15 cellular contexts compared by ENCODE assay signal in genomic region chr10:117162093-117163021, GRCh38. TPM values are rescaled to one million over a fixed set of nuclear protein-coding genes. Genes with fewer than 3 reads are reported as not detected.
A peak's percentile ranks its signal among the peaks of the same experiment; 100 is the strongest.
DNase-seq lines count a peak whose midpoint lies in the region; ATAC-seq and TF ChIP-seq lines count a peak whose summit lies in the region.
"Had no signal": no experiment of that assay in that cellular context is flagged by ENCODE, and none has a peak within 500 bp of the region (broad histone marks: within the 10 kb centered on the region; RNA-seq: fewer than 3 reads in every experiment).

No MANE protein-coding gene starts in this region.

- TF ChIP-seq POLR2A in vagina (IDR thresholded peaks at IDR 0.05), result no peak

- intact Hi-C loops in activated CD4-positive, alpha-beta T cell treated with anti-CD3 and anti-CD28 coated beads, Interleukin-2, amount 10 ng/mL, durations not matched to agents 24 days and 14 days (cut with micrococcal nuclease), result loop anchor here (10.0 kb wide), 1 partner anchor 888 kb away; the partner anchor contains the start of gene GFRA1
- intact Hi-C loops in Panc1 (cut with micrococcal nuclease; ENCODE audit: unreplicated experiment), result loop anchor here (10.0 kb wide), 1 partner anchor 238 kb away; no protein-coding TSS in a partner anchor
- intact Hi-C loops in psoas muscle (cut with DNase I), result no loop called here
- intact Hi-C loops in vagina (cut with DNase I), result no loop called here

- H3K36me3 ChIP-seq in Panc1 (ENCODE audit: control insufficient read depth, insufficient read depth, low read length) (no peaks in the 10 kb centered on the region), iPS DF 6.9 (ENCODE audit: control insufficient read depth, insufficient read depth, low read length) (no peaks in the 10 kb centered on the region), psoas muscle (ENCODE audit: insufficient read depth in 1 of 2, low read depth in 1 of 2) (no peaks in the 10 kb centered on the region), vagina (no peaks in the 10 kb centered on the region)

- H3K9me3 Mint-ChIP-seq in activated CD4-positive, alpha-beta T cell treated with anti-CD3 and anti-CD28 coated beads, Interleukin-2, amount 10 ng/mL, durations not matched to agents 24 days and 14 days, result no peaks in the 10 kb centered on the region

- H3K27ac Mint-ChIP-seq in activated CD4-positive, alpha-beta T cell treated with anti-CD3 and anti-CD28 coated beads, Interleukin-2, amount 10 ng/mL, durations not matched to agents 24 days and 14 days, result peak overlapping the region; percentile 29

- TF ChIP-seq CTCF in Panc1 (IDR thresholded peaks at IDR 0.05), result no peak
- no peak for TF ChIP-seq CTCF in psoas muscle (IDR thresholded peaks at IDR 0.05)
- no peak for TF ChIP-seq CTCF in vagina (IDR thresholded peaks at IDR 0.05)

- ATAC-seq in Panc1 (peak; percentile 61), psoas muscle (no peak)
- ATAC-seq: left ventricle myocardium superior had no signal

- H3K9me3 ChIP-seq in Panc1 (ENCODE audit: control insufficient read depth, insufficient read depth, low read depth, low read length) (no peaks in the 10 kb centered on the region), iPS DF 6.9 (ENCODE audit: control insufficient read depth, insufficient read depth, low read length) (no peaks in the 10 kb centered on the region), psoas muscle (no peaks in the 10 kb centered on the region), vagina (no peaks in the 10 kb centered on the region)

- CTCF ChIA-PET in Panc1 (lab: Charles Lee), result no interaction called here

- in situ Hi-C loops in Panc1 (cut with HindIII; ENCODE audit: low pct_unique_long_range_greater_than_20kb, low sequenced_read_pairs), result no loop called here

- H3K27me3 Mint-ChIP-seq in activated CD4-positive, alpha-beta T cell treated with anti-CD3 and anti-CD28 coated beads, Interleukin-2, amount 10 ng/mL, durations not matched to agents 24 days and 14 days, result peaks cover 81% of the 10 kb centered on the region

- peaks cover 6% of the 10 kb centered on the region for H3K4me1 ChIP-seq in Panc1 (ENCODE audit: control insufficient read depth, insufficient read depth, low read length)
- H3K4me1 ChIP-seq in iPS DF 6.9 (ENCODE audit: control insufficient read depth, insufficient read depth, low read length), result peaks cover 1% of the 10 kb centered on the region; the same call in 1 of the 2 replicates
- peaks cover 5% of the 10 kb centered on the region for H3K4me1 ChIP-seq in psoas muscle
- peaks cover 30% of the 10 kb centered on the region for H3K4me1 ChIP-seq in vagina

- BruUV-seq in Panc1 (replicated peaks; lab: Mats Ljungman, UMichigan), result no TSS peak

- no peak overlapping the region for H3K27ac ChIP-seq in Panc1 (ENCODE audit: low read length)
- no peak overlapping the region for H3K27ac ChIP-seq in iPS DF 6.9 (ENCODE audit: low read length)
- no peak overlapping the region for H3K27ac ChIP-seq in psoas muscle
- no peak overlapping the region for H3K27ac ChIP-seq in vagina

- POLR2A ChIA-PET in Panc1 (lab: Charles Lee), result no interaction called here

- DNase-seq in activated CD4-positive, alpha-beta T cell treated with anti-CD3 and anti-CD28 coated beads, Interleukin-2, amount 10 ng/mL, durations not matched to agents 24 days and 14 days, result no peak
- no peak for DNase-seq in activated CD4-positive, alpha-beta T cell treated with anti-CD3 and anti-CD28 coated beads for 4 hours
- DNase-seq in Panc1 (ENCODE audit: low read depth, low spot score) (no peak), iPS DF 6.9 (ENCODE audit: low read depth, low spot score) (no peak), psoas muscle (no peak), vagina (ENCODE audit: extremely low spot score in 2 of 2) (no peak), HUDEP-2 (lab: John Stamatoyannopoulos, UW; ENCODE audit: unreplicated experiment in 76 of 76) (no peak), activated gamma-delta T cell (lab: John Stamatoyannopoulos, UW) (no peak)
- DNase-seq: activated CD4-positive, CD25-positive, alpha-beta regulatory T cell treated with anti-CD3 and anti-CD28 coated beads, Interleukin-2, amount 50 U/mL, for 72 hours; aorta; left ventricle myocardium superior; NCI-H2029 had no signal

- H3K4me1 Mint-ChIP-seq in activated CD4-positive, alpha-beta T cell treated with anti-CD3 and anti-CD28 coated beads, Interleukin-2, amount 10 ng/mL, durations not matched to agents 24 days and 14 days, result peaks cover 7% of the 10 kb centered on the region

- H3K27me3 ChIP-seq in Panc1 (ENCODE audit: control insufficient read depth, insufficient read depth, low read length), result peaks cover 23% of the 10 kb centered on the region
- peaks cover 80% of the 10 kb centered on the region for H3K27me3 ChIP-seq in iPS DF 6.9 (ENCODE audit: control insufficient read depth, insufficient read depth, low read length)
- peaks cover 7 to 99% (median 45%) of the 10 kb centered on the region in 3 donors for H3K27me3 ChIP-seq in psoas muscle (ENCODE audit: insufficient read depth in 3 of 3, low read length in 2 of 3)
- H3K27me3 ChIP-seq in vagina, result peaks cover 27% of the 10 kb centered on the region

- no peak overlapping the region for H3K4me3 Mint-ChIP-seq in activated CD4-positive, alpha-beta T cell treated with anti-CD3 and anti-CD28 coated beads, Interleukin-2, amount 10 ng/mL, durations not matched to agents 24 days and 14 days

- WGBS in iPS DF 6.9 (ENCODE audit: insufficient coverage, insufficient read length), result no CpG with 5 or more reads among the region's 34 CpGs
- 5 to 9% (median 7%) methylated on average over 17 to 34 of the region's 34 CpGs for WGBS in psoas muscle, 3 donors

- peak overlapping the region; percentile 35 to 48 for H3K4me3 ChIP-seq in Panc1 (ENCODE audit: low read depth in 2 of 2, low read length in 2 of 2)
- peak overlapping the region; percentile 34; the same call in 1 of the 2 replicates for H3K4me3 ChIP-seq in iPS DF 6.9 (ENCODE audit: low read length)
- H3K4me3 ChIP-seq in psoas muscle, result peak overlapping the region; percentile 32
- peak overlapping the region in 1 of 2 donors; percentile 28 for H3K4me3 ChIP-seq in vagina

- H3K36me3 Mint-ChIP-seq in activated CD4-positive, alpha-beta T cell treated with anti-CD3 and anti-CD28 coated beads, Interleukin-2, amount 10 ng/mL, durations not matched to agents 24 days and 14 days (ENCODE audit: low read depth), result peaks cover 5% of the 10 kb centered on the region

RNA-seq across cellular contexts. Expression of gene VAX1, which starts 24.3 kb away (rescaled TPM):
- total RNA-seq in activated CD4-positive, alpha-beta T cell treated with anti-CD3 and anti-CD28 coated beads, Interleukin-2, amount 10 ng/mL, durations not matched to agents 24 days and 14 days, result not detected in 2 replicates
- 4.6 TPM for total RNA-seq in Panc1 (2021; ENCODE audit: unreplicated experiment)
- 4.2 TPM for polyA plus RNA-seq in Panc1 (2012; ENCODE audit: insufficient read length)
- total RNA-seq in psoas muscle, result not detected
- not detected for polyA plus RNA-seq in psoas muscle
- not detected for total RNA-seq in vagina
- total RNA-seq: aorta, fibroblast of lung, left ventricle myocardium superior, RPMI7951 had no signal
- polyA plus RNA-seq: AG04450, aorta, fibroblast of lung had no signal

RNA-seq across cellular contexts. Expression of gene KCNK18, which starts 34.9 kb away (rescaled TPM):
- total RNA-seq in activated CD4-positive, alpha-beta T cell treated with anti-CD3 and anti-CD28 coated beads, Interleukin-2, amount 10 ng/mL, durations not matched to agents 24 days and 14 days, result not detected in 2 replicates
- not detected for total RNA-seq in Panc1 (2021; ENCODE audit: unreplicated experiment)
- polyA plus RNA-seq in Panc1 (2012; ENCODE audit: insufficient read length), result not detected
- not detected for total RNA-seq in psoas muscle
- polyA plus RNA-seq in psoas muscle, result not detected
- total RNA-seq in vagina, result not detected
- total RNA-seq: aorta, fibroblast of lung, left ventricle myocardium superior, RPMI7951 had no signal
- polyA plus RNA-seq: AG04450, aorta, fibroblast of lung had no signal

Comparison
In these comparisons a context has a peak if more than half of its experiments do, and no peak if none do; other contexts are left out.
1. intact Hi-C loops: an anchor here in activated CD4-positive, alpha-beta T cell treated with anti-CD3 and anti-CD28 coated beads, Interleukin-2, amount 10 ng/mL, durations not matched to agents 24 days and 14 days (10.0 kb wide) and Panc1 (10.0 kb wide); none called in psoas muscle and vagina.